ENCODE assay signal across 1 cellular context in the genomic region with DNA sequence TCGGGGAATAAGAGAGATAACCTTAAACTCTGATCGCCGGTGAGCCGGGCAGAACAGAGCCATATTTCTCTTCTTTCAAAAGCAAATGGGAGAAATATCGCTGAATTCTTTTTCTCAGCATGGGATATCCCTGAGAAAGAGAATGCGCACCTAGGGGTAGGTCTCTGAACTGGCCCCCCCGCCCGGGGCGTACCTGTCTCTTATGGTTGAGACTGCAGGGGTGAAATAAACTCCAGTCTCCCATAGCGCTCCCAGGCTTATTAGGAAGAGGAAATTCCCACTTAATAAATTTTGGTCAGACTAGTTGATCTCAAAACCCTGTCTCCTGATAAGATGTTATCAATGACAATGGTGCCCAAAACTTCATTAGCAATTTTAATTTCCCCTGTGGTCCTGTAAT. TPM values are rescaled to one million over a fixed set of nuclear protein-coding genes. Genes with fewer than 3 reads are reported as not detected.
"Had no signal": no experiment of that assay in that cellular context is flagged by ENCODE, and none has a peak within 500 bp of the region (broad histone marks: within the 10 kb centered on the region; RNA-seq: fewer than 3 reads in every experiment).

No MANE protein-coding gene starts in this region.

RNA-seq across cellular contexts. Expression of a gene that starts 58.8 kb away (rescaled TPM):
- total RNA-seq: pulmonary artery endothelial cell had no signal
